ENCODE assay signal across 9 cellular contexts in the genomic region with DNA sequence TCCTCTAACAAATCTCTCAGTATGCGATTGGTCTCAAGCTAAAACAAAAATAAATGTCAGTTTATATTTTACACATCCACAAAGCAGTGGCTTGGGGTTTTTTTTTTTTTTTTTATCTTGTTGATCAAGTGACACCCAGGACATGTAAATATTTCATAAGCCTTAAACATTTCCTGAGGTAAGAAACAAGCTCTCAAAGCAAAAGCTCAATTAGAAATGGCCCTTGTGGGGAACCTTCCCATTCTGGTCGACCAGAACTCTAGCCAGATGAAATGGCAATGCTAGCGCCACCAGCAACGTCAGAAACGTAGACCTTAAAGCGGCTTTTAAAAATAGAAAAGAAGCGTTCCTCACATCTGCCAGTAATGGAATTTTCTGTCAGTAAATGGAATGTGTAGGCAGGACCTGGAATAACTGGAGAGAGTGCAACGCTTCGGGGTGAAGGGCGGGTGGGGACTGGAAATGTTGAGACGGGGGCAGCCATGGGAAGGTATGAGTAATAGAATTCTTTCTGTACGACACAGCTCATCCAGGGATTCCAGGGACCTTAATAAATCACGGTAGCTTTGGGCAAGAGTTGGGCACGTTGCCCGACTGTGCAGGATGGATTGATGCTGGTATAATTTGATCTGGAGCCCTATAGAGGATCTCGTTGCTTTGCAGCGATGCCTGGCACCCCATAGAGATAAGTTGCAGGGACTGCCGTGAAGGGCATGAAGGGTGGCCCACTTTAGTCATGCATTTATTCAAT. TPM values are rescaled to one million over a fixed set of nuclear protein-coding genes. Genes with fewer than 3 reads are reported as not detected.
DNase-seq lines count a peak whose midpoint lies in the region; ATAC-seq and TF ChIP-seq lines count a peak whose summit lies in the region.
"Had no signal": no experiment of that assay in that cellular context is flagged by ENCODE, and none has a peak within 500 bp of the region (broad histone marks: within the 10 kb centered on the region; RNA-seq: fewer than 3 reads in every experiment).

No MANE protein-coding gene starts in this region.

- ATAC-seq in Panc1 (peak; percentile 89), esophagus mucosa (peak; percentile 39), left lobe of liver (no peak)
- ATAC-seq: stimulated activated naive B cell treated with anti-CD40 and anti-IgM and Interleukin-4, amounts not matched to agents 10 μg/mL and 1 μg/mL and 100 μg/mL, for 72 hours had no signal

- peak overlapping the region in 1 of 2 experiments; percentile 30; a peak in 2 of 4 replicates for H3K4me3 ChIP-seq in Panc1 (ENCODE audit: low read depth in 2 of 2, low read length in 2 of 2)

- H3K9me3 ChIP-seq in Panc1 (ENCODE audit: control insufficient read depth, insufficient read depth, low read depth, low read length) = no peaks in the 10 kb centered on the region

- CTCF ChIA-PET in Panc1 (lab: Charles Lee) = interaction anchor here (0.6 kb wide), 1 partner anchor 137 kb away, joined by 3 read pairs; no protein-coding TSS in a partner anchor

- H3K27ac ChIP-seq in Panc1 (ENCODE audit: low read length) = peak overlapping the region; percentile 94

- H3K27me3 ChIP-seq in Panc1 (ENCODE audit: control insufficient read depth, insufficient read depth, low read length) = no peaks in the 10 kb centered on the region

- TF ChIP-seq CTCF in Panc1 (IDR thresholded peaks at IDR 0.05) = no peak

- intact Hi-C loops in Panc1 (cut with micrococcal nuclease; ENCODE audit: unreplicated experiment) = no loop called here
- intact Hi-C loops in posterior vena cava (cut with DNase I) = no loop called here

- peaks cover 27% of the 10 kb centered on the region for H3K4me1 ChIP-seq in Panc1 (ENCODE audit: control insufficient read depth, insufficient read depth, low read length)

- no peaks in the 10 kb centered on the region for H3K36me3 ChIP-seq in Panc1 (ENCODE audit: control insufficient read depth, insufficient read depth, low read length)

- no TSS peak for BruUV-seq in Panc1 (replicated peaks; lab: Mats Ljungman, UMichigan)

- peak; percentile 45 for DNase-seq in COLO829 (ENCODE audit: low spot score)
- peak; percentile 63 for DNase-seq in Panc1 (ENCODE audit: low read depth, low spot score)
- peak; percentile 86 for DNase-seq in posterior vena cava (ENCODE audit: low spot score)
- no peak for DNase-seq in SIG-M5 treated with dmso at 0.1 percent for 504 hours (lab: John Stamatoyannopoulos, UW; ENCODE audit: unreplicated experiment)
- no peak for DNase-seq in left lobe of liver (ENCODE audit: low spot score)
- no peak for DNase-seq in activated CD4-positive, alpha-beta T cell treated with anti-CD3 and anti-CD28 coated beads, Interleukin-2, amount 50 U/mL, for 48 hours
- DNase-seq in cerebellar nuclear complex (lab: John Stamatoyannopoulos, UW) = no peak
- DNase-seq: stimulated activated naive B cell treated with anti-CD40 and anti-IgM and Interleukin-4, amounts not matched to agents 10 μg/mL and 1 μg/mL and 100 μg/mL, for 72 hours had no signal

- in situ Hi-C loops in Panc1 (cut with HindIII; ENCODE audit: low pct_unique_long_range_greater_than_20kb, low sequenced_read_pairs) = no loop called here

- POLR2A ChIA-PET in Panc1 (lab: Charles Lee) = interaction anchor here (0.6 to 1.0 kb wide), 2 partner anchors 11 to 411 kb away, joined by 9 to 14 read pairs; no protein-coding TSS in a partner anchor

RNA-seq across cellular contexts. Expression of a gene that starts 44.4 kb away (rescaled TPM):
- total RNA-seq in Panc1 (2021; ENCODE audit: unreplicated experiment) (22.7 TPM), esophagus mucosa (8.3 TPM), posterior vena cava (10 to 100 TPM; 13.3 to 18.1 TPM), left lobe of liver (57.4 TPM)
- polyA plus RNA-seq in Panc1 (2012; ENCODE audit: insufficient read length) = 21.4 TPM

RNA-seq across cellular contexts. Expression of a gene that starts 44.5 kb away (rescaled TPM):
- 26.8 TPM for total RNA-seq in Panc1 (2021; ENCODE audit: unreplicated experiment)
- 25.1 TPM for polyA plus RNA-seq in Panc1 (2012; ENCODE audit: insufficient read length)
- 9.6 TPM for total RNA-seq in esophagus mucosa
- total RNA-seq in posterior vena cava = 10 to 100 TPM; 18.5 to 21.2 TPM
- total RNA-seq in left lobe of liver = 45.2 TPM

Comparison
In these comparisons a context has a peak if more than half of its experiments do, and no peak if none do; other contexts are left out.
1. DNase-seq: peak in COLO829 (single experiment), Panc1 (single experiment) and posterior vena cava (single experiment); none in SIG-M5 treated with dmso at 0.1 percent for 504 hours (single experiment), left lobe of liver (single experiment), activated CD4-positive, alpha-beta T cell treated with anti-CD3 and anti-CD28 coated beads, Interleukin-2, amount 50 U/mL, for 48 hours (0 of 2) and cerebellar nuclear complex (0 of 2).